Comparison of ENCODE assay signal across 8 cellular contexts in genomic region chr15:56366211-56366610, GRCh38. TPM values are rescaled to one million over a fixed set of nuclear protein-coding genes. Genes with fewer than 3 reads are reported as not detected.
DNase-seq lines count a peak whose midpoint lies in the region; ATAC-seq, FAIRE-seq and TF ChIP-seq lines count a peak whose summit lies in the region.

No MANE protein-coding gene starts in this region.

- POLR2A ChIA-PET in endothelial cell of umbilical vein (lab: Charles Lee) = no interaction called here

- H3K36me3 ChIP-seq in OCI-LY3 (replicated peaks; ENCODE audit: low read depth, low read length) (no peaks in the 10 kb centered on the region), endothelial cell of umbilical vein (ENCODE audit: control insufficient read depth in 2 of 2, extremely low read depth in 1 of 2, insufficient read depth in 2 of 2, low read length in 2 of 2) (no peaks in the 10 kb centered on the region), psoas muscle (ENCODE audit: insufficient read depth in 1 of 2, low read depth in 1 of 2) (no peaks in the 10 kb centered on the region)

- H3K4me2 ChIP-seq in OCI-LY3 (ENCODE audit: low read length) (peak overlapping the region; percentile 74), endothelial cell of umbilical vein (ENCODE audit: insufficient read depth, low read length) (peak overlapping the region; percentile 98)

- H3K9me1 ChIP-seq in endothelial cell of umbilical vein (replicated peaks; ENCODE audit: control insufficient read depth, extremely low read depth, insufficient read depth, low read length) = no peaks in the 10 kb centered on the region

- H3K27ac ChIP-seq in OCI-LY3 (ENCODE audit: low read length) = no peak overlapping the region
- no peak overlapping the region for H3K27ac ChIP-seq in endothelial cell of umbilical vein (ENCODE audit: insufficient read depth, low read depth, low read length)
- no peak overlapping the region for H3K27ac ChIP-seq in psoas muscle

- H3K27me3 ChIP-seq in OCI-LY3 (ENCODE audit: low read depth, low read length) = 0 out of 2 replicates have a peak, but pooled peaks cover 4% of the 10 kb centered on the region
- peaks cover 0 to 5% of the 10 kb centered on the region in 2 experiments for H3K27me3 ChIP-seq in endothelial cell of umbilical vein (ENCODE audit: control insufficient read depth in 2 of 2, insufficient read depth in 2 of 2, low read length in 2 of 2)
- H3K27me3 ChIP-seq in psoas muscle (ENCODE audit: insufficient read depth in 3 of 3, low read length in 2 of 3) = no peaks in the 10 kb centered on the region

- TF ChIP-seq CTCF in GM12864 (IDR thresholded peaks at IDR 0.05; ENCODE audit: low read depth, low read length, missing control alignments) (no peak), OCI-LY3 (IDR thresholded peaks at IDR 0.05; ENCODE audit: low read depth, low read length) (no peak), endothelial cell of umbilical vein (IDR thresholded peaks at IDR 0.05; ENCODE audit: extremely low read depth in 1 of 2, insufficient read depth in 1 of 2, low read depth in 1 of 2, low read length in 2 of 2) (no peak), psoas muscle (IDR thresholded peaks at IDR 0.05) (no peak)

- H4K20me1 ChIP-seq in OCI-LY3 (ENCODE audit: insufficient read depth, low read length) (no peaks in the 10 kb centered on the region), endothelial cell of umbilical vein (replicated peaks; ENCODE audit: control insufficient read depth, extremely low read depth, insufficient read depth, low read length) (no peaks in the 10 kb centered on the region)

- dilution Hi-C loops in endothelial cell of umbilical vein (cut with MboI; ENCODE audit: extremely low pct_ligation_motif_present, low sequenced_read_pairs) = no loop called here

- CTCF ChIA-PET in endothelial cell of umbilical vein (lab: Charles Lee) = no interaction called here

- DNase-seq in GM12864 (ENCODE audit: low read depth) = no peak
- DNase-seq in endothelial cell of umbilical vein (ENCODE audit: low read depth, low spot score) = no peak
- DNase-seq in psoas muscle = no peak
- DNase-seq in left lobe of liver (ENCODE audit: low spot score) = no peak
- no peak for DNase-seq in SHP77 (lab: John Stamatoyannopoulos, UW)
- no peak for DNase-seq in NCI-H510A treated with DMSO at 0.1 percent for 48 hours (lab: John Stamatoyannopoulos, UW)

- no peak for TF ChIP-seq POLR2A in endothelial cell of umbilical vein (IDR thresholded peaks at IDR 0.05; ENCODE audit: low read depth, low read length)

- no peak for ATAC-seq in psoas muscle
- ATAC-seq in GM21390 (IDR thresholded peaks at IDR 0.05; ENCODE audit: unreplicated experiment) = no peak
- no peak for ATAC-seq in left lobe of liver

- no peak overlapping the region for H3K9ac ChIP-seq in OCI-LY3 (ENCODE audit: low read length)
- no peak overlapping the region for H3K9ac ChIP-seq in endothelial cell of umbilical vein (replicated peaks; ENCODE audit: extremely low read depth, insufficient read depth, low read length)

- no peak for FAIRE-seq in endothelial cell of umbilical vein (lab: Jason Lieb, UNC)

- peak overlapping the region; percentile 78 for H3K4me3 ChIP-seq in GM12864 (ENCODE audit: low read depth, low read length)
- H3K4me3 ChIP-seq in OCI-LY3 (ENCODE audit: low read length) = peak overlapping the region; percentile 84
- peak overlapping the region in 1 of 3 experiments; percentile 98 for H3K4me3 ChIP-seq in endothelial cell of umbilical vein (replicated peaks in 1 of 3; ENCODE audit: insufficient read depth in 1 of 3, low read depth in 1 of 3, low read length in 3 of 3)
- peak overlapping the region; percentile 87 for H3K4me3 ChIP-seq in psoas muscle

- H3K4me1 ChIP-seq in OCI-LY3 (ENCODE audit: low read length) (peaks cover 24% of the 10 kb centered on the region), endothelial cell of umbilical vein (ENCODE audit: control insufficient read depth, extremely low read depth, insufficient read depth, low read length) (peaks cover 12% of the 10 kb centered on the region), psoas muscle (peaks cover 13% of the 10 kb centered on the region)

- intact Hi-C loops in endothelial cell of umbilical vein (cut with micrococcal nuclease) (loop anchor here (5.0 kb wide), 1 partner anchor 119 kb away; no protein-coding TSS in a partner anchor), psoas muscle (cut with DNase I) (loop anchor here in 1 of 2 donors (2.0 kb wide), 1 partner anchor 55 kb away; no protein-coding TSS in a partner anchor)

- WGBS in psoas muscle, 3 donors = 23 to 34% (median 32%) methylated on average over 2 of the region's 2 CpGs

- no TSS peak for BruUV-seq in endothelial cell of umbilical vein (replicated peaks; lab: Mats Ljungman, UMichigan)

- H3K9me3 ChIP-seq in OCI-LY3 (ENCODE audit: insufficient read depth, low read length) (no peaks in the 10 kb centered on the region), endothelial cell of umbilical vein (replicated peaks; ENCODE audit: control insufficient read depth, insufficient read depth, low read length) (no peaks in the 10 kb centered on the region), psoas muscle (no peaks in the 10 kb centered on the region)

- H3K79me2 ChIP-seq in OCI-LY3 (ENCODE audit: low read length) = no peaks in the 10 kb centered on the region
- H3K79me2 ChIP-seq in endothelial cell of umbilical vein (ENCODE audit: control insufficient read depth, insufficient read depth, low read length) = no peaks in the 10 kb centered on the region

- peak overlapping the region; percentile 98; the same call in 1 of the 2 replicates for H2AFZ ChIP-seq in OCI-LY3 (ENCODE audit: low read depth, low read length)
- peak overlapping the region; percentile 100 for H2AFZ ChIP-seq in endothelial cell of umbilical vein (ENCODE audit: low read depth, low read length)

TF ChIP-seq in endothelial cell of umbilical vein, 7 proteins besides CTCF, POLR2A, EP300 and RAD21:
- no peak for TF ChIP-seq MAX (IDR thresholded peaks at IDR 0.05; ENCODE audit: insufficient read depth, insufficient read length)
- no peak for TF ChIP-seq GATA2 (IDR thresholded peaks at IDR 0.05; ENCODE audit: insufficient read depth, insufficient read length, low read depth, low read length)
- TF ChIP-seq FOS (IDR thresholded peaks at IDR 0.05; ENCODE audit: borderline replicate concordance, insufficient read depth, low read length) = no peak
- no peak for TF ChIP-seq JUN (IDR thresholded peaks at IDR 0.05; ENCODE audit: borderline replicate concordance, insufficient read depth, insufficient read length, low read depth)
- TF ChIP-seq EZH2 (IDR thresholded peaks at IDR 0.05; ENCODE audit: borderline replicate concordance, low read depth, low read length, severe bottlenecking) = no peak
- TF ChIP-seq MYC (IDR thresholded peaks at IDR 0.05; ENCODE audit: low read depth, low read length) = no peak
TF ChIP-seq in endothelial cell of umbilical vein: peak in this region for 0.

RNA-seq across cellular contexts. Expression of gene TEX9, which starts 1.0 kb away (rescaled TPM):
- total RNA-seq in endothelial cell of umbilical vein (1.7 and 2.5 TPM in 2 replicates), psoas muscle (under 1 TPM; 0.32 to 0.73 (median 0.36) TPM), left lobe of liver (0.81 TPM)
- polyA plus RNA-seq in endothelial cell of umbilical vein (0.30 and 0.33 TPM in 2 replicates), psoas muscle (under 1 TPM in 2 of 3 donors, not detected in 1; 0.09 to 0.12 TPM)
- 0.50 and 0.66 TPM in 2 replicates for polyA plus RNA-seq in endothelial cell of umbilical vein (2011; cell fraction: cytosol; rRNA removed)
- polyA plus RNA-seq in endothelial cell of umbilical vein (2011; cell fraction: nucleus; rRNA removed) = 1.1 and 2.4 TPM in 2 replicates
- polyA plus RNA-seq in endothelial cell of umbilical vein (2012) = 0.26 and 0.76 TPM in 2 replicates
- 2.5 and 2.8 TPM in 2 replicates for polyA minus RNA-seq in endothelial cell of umbilical vein
- polyA minus RNA-seq in endothelial cell of umbilical vein (2011; cell fraction: cytosol; rRNA and poly(A)+ RNA removed) = 4.2 TPM
- 8.6 and 10.0 TPM in 2 replicates for polyA minus RNA-seq in endothelial cell of umbilical vein (2011; cell fraction: nucleus; rRNA and poly(A)+ RNA removed)
